In genomic region chr7:143345428-143345900, GRCh38 we compare ENCODE assay signal across 8 cellular contexts. TPM values are rescaled to one million over a fixed set of nuclear protein-coding genes. Genes with fewer than 3 reads are reported as not detected.
DNase-seq lines count a peak whose midpoint lies in the region; ATAC-seq and TF ChIP-seq lines count a peak whose summit lies in the region.

No MANE protein-coding gene starts in this region.

- H3K4me3 ChIP-seq in esophagus squamous epithelium (peak overlapping the region; percentile 15 to 58 (median 30)), neuronal stem cell (ENCODE audit: low read length in 2 of 2) (no peak overlapping the region), tibial nerve (peak overlapping the region in 3 of 4 donors; percentile 3 to 15 (median 15))

- no peak overlapping the region for H2BK120ac ChIP-seq in neuronal stem cell (ENCODE audit: low read depth, low read length)

- in situ Hi-C loops in ACHN (cut with HindIII; ENCODE audit: low pct_ligation_motif_present, low pct_unique_long_range_greater_than_20kb, low sequenced_read_pairs): no loop called here

- H3K36me3 ChIP-seq in esophagus squamous epithelium: no peaks in the 10 kb centered on the region
- H3K36me3 ChIP-seq in neuronal stem cell (replicated peaks in 1 of 2; ENCODE audit: control insufficient read depth in 2 of 2, insufficient read depth in 2 of 2, low read length in 2 of 2): no peaks in the 10 kb centered on the region
- H3K36me3 ChIP-seq in tibial nerve: no peaks in the 10 kb centered on the region

- H2BK15ac ChIP-seq in neuronal stem cell (ENCODE audit: low read length): peak overlapping the region; percentile 69

- H2BK12ac ChIP-seq in neuronal stem cell (ENCODE audit: low read length): peak overlapping the region; percentile 65

- H3K23ac ChIP-seq in neuronal stem cell (ENCODE audit: low read depth, low read length, poor library complexity): peak overlapping the region; percentile 36

- TF ChIP-seq EP300 in tibial nerve (IDR thresholded peaks at IDR 0.05): no peak

- no peak overlapping the region for H2AK5ac ChIP-seq in neuronal stem cell (ENCODE audit: low read depth, low read length)

- H3K18ac ChIP-seq in neuronal stem cell (ENCODE audit: low read length): peak overlapping the region; percentile 77

- H2BK5ac ChIP-seq in neuronal stem cell (ENCODE audit: low read length): no peak overlapping the region

- H3K4ac ChIP-seq in neuronal stem cell (ENCODE audit: low read length): no peak overlapping the region

- H3K27me3 ChIP-seq in esophagus squamous epithelium (peaks cover 0 to 37% (median 0%) of the 10 kb centered on the region in 4 donors), neuronal stem cell (ENCODE audit: control insufficient read depth in 3 of 3, insufficient read depth in 3 of 3, low read depth in 1 of 3, low read length in 3 of 3) (peaks cover 0 to 35% (median 0%) of the 10 kb centered on the region in 3 experiments), tibial nerve (peaks cover 0 to 6% of the 10 kb centered on the region in 2 donors)

- intact Hi-C loops in esophagus squamous epithelium (cut with DNase I): no loop called here

- no peaks in the 10 kb centered on the region for H3K79me1 ChIP-seq in neuronal stem cell (ENCODE audit: low read depth, low read length)

- TF ChIP-seq POLR2A in esophagus squamous epithelium (IDR thresholded peaks at IDR 0.05): no peak
- no peak for TF ChIP-seq POLR2A in tibial nerve (IDR thresholded peaks at IDR 0.05)

- peak overlapping the region; percentile 14 for H3K9ac ChIP-seq in neuronal stem cell (ENCODE audit: low read depth, low read length, poor library complexity)

- 11 to 13% methylated on average over 6 to 10 of the region's 35 CpGs for WGBS in esophagus squamous epithelium, 2 donors
- no CpG with 5 or more reads among the region's 35 CpGs for WGBS in neuronal stem cell (ENCODE audit: extremely low coverage in 2 of 2, insufficient read length in 2 of 2, insufficient replicate concordance in 1 of 2), 2 donors
- 8 to 9% methylated on average over 30 to 34 of the region's 35 CpGs for WGBS in tibial nerve, 2 donors

- ATAC-seq in GM19452 (IDR thresholded peaks at IDR 0.05; ENCODE audit: unreplicated experiment): peak; percentile 75

- H2AFZ ChIP-seq in neuronal stem cell (ENCODE audit: low read length): peak overlapping the region; percentile 67

- H3K9me3 ChIP-seq in esophagus squamous epithelium: no peaks in the 10 kb centered on the region
- no peaks in the 10 kb centered on the region for H3K9me3 ChIP-seq in neuronal stem cell (replicated peaks in 1 of 2; ENCODE audit: control insufficient read depth in 2 of 2, insufficient read depth in 1 of 2, low read depth in 1 of 2, low read length in 2 of 2)
- no peaks in the 10 kb centered on the region for H3K9me3 ChIP-seq in tibial nerve

- DNase-seq in ACHN: peak; percentile 59
- peak; percentile 72 to 75 for DNase-seq in NCI-H1930 (lab: John Stamatoyannopoulos, UW)
- peak; percentile 65 for DNase-seq in activated CD8-positive, alpha-beta memory T cell treated with anti-CD3 and anti-CD28 coated beads, Interleukin-2, amount 50 U/mL, for 4 hours
- DNase-seq in esophagus squamous epithelium (lab: John Stamatoyannopoulos, UW): no peak
- peak; percentile 57 for DNase-seq in neuronal stem cell (ENCODE audit: low spot score)
- no peak for DNase-seq in tibial nerve (ENCODE audit: low spot score in 2 of 2)
- DNase-seq in NCI-H226: no peak

- TF ChIP-seq CTCF in esophagus squamous epithelium (IDR thresholded peaks at IDR 0.05) (peak; percentile 49 to 71 (median 56)), tibial nerve (IDR thresholded peaks at IDR 0.05) (peak; percentile 23 to 48 (median 36))

- H3K4me1 ChIP-seq in esophagus squamous epithelium (peaks cover 0 to 10% (median 0%) of the 10 kb centered on the region in 3 donors), neuronal stem cell (ENCODE audit: control insufficient read depth in 2 of 2, insufficient read depth in 1 of 2, low read depth in 1 of 2, low read length in 2 of 2) (no peaks in the 10 kb centered on the region), tibial nerve (peaks cover 0 to 6% (median 0%) of the 10 kb centered on the region in 4 donors)

- no peak overlapping the region for H4K8ac ChIP-seq in neuronal stem cell (ENCODE audit: low read depth, low read length)

- peak overlapping the region in 2 of 4 donors; percentile 4 to 38 for H3K27ac ChIP-seq in esophagus squamous epithelium
- no peak overlapping the region for H3K27ac ChIP-seq in neuronal stem cell (replicated peaks; ENCODE audit: low read length)
- H3K27ac ChIP-seq in tibial nerve: no peak overlapping the region

- peak overlapping the region; percentile 56 for H3K4me2 ChIP-seq in neuronal stem cell (ENCODE audit: insufficient read depth, low read length, poor library complexity, severe bottlenecking)

- no peak overlapping the region for H3K14ac ChIP-seq in neuronal stem cell (ENCODE audit: low read length)

- no peak overlapping the region for H4K91ac ChIP-seq in neuronal stem cell (ENCODE audit: low read depth, low read length, poor library complexity)

RNA-seq across cellular contexts. Expression of gene FAM131B, which starts 17.0 kb away (rescaled TPM):
- under 1 TPM; 0.09 to 0.76 (median 0.46) TPM for total RNA-seq in esophagus squamous epithelium
- 27.3 TPM for polyA plus RNA-seq in neuronal stem cell (2013, experiment 1 of 2)
- 26.2 TPM for polyA plus RNA-seq in neuronal stem cell (2013, experiment 2 of 2)
- total RNA-seq in tibial nerve: 1 to 10 TPM; 1.2 to 9.0 (median 1.5) TPM

RNA-seq across cellular contexts. Expression of gene CLCN1, which starts 29.6 kb away (rescaled TPM):
- total RNA-seq in esophagus squamous epithelium: under 1 TPM in 3 of 4 donors, not detected in 1; under 0.01 to 0.91 (median 0.13) TPM
- 0.03 TPM for polyA plus RNA-seq in neuronal stem cell (2013, experiment 1 of 2)
- 0.04 TPM for polyA plus RNA-seq in neuronal stem cell (2013, experiment 2 of 2)
- total RNA-seq in tibial nerve: not detected

RNA-seq across cellular contexts. Expression of gene ZYX, which starts 35.7 kb away (rescaled TPM):
- total RNA-seq in esophagus squamous epithelium (10 to 100 TPM; 40.2 to 78.8 (median 68.6) TPM), tibial nerve (10 to 100 TPM; 57.5 to 96.9 (median 72.7) TPM)
- 85.0 TPM for polyA plus RNA-seq in neuronal stem cell (2013, experiment 1 of 2)
- 85.7 TPM for polyA plus RNA-seq in neuronal stem cell (2013, experiment 2 of 2)

RNA-seq across cellular contexts. Expression of gene CASP2, which starts 57.3 kb away (rescaled TPM):
- 10 to 100 TPM in 3 of 4 donors, 1 to 10 TPM in 1; 8.8 to 24.6 (median 12.2) TPM for total RNA-seq in esophagus squamous epithelium
- polyA plus RNA-seq in neuronal stem cell (2013, experiment 1 of 2): 20.7 TPM
- polyA plus RNA-seq in neuronal stem cell (2013, experiment 2 of 2): 21.7 TPM
- total RNA-seq in tibial nerve: 10 to 100 TPM; 18.4 to 25.2 (median 21.3) TPM

Comparison
In these comparisons a context has a peak if more than half of its experiments do, and no peak if none do; other contexts are left out.
1. DNase-seq: peak in ACHN (single experiment), NCI-H1930 (2 of 2), activated CD8-positive, alpha-beta memory T cell treated with anti-CD3 and anti-CD28 coated beads, Interleukin-2, amount 50 U/mL, for 4 hours (single experiment) and neuronal stem cell (single experiment); none in esophagus squamous epithelium (single experiment), tibial nerve (0 of 2) and NCI-H226 (single experiment).
2. H3K4me3 ChIP-seq: peak in esophagus squamous epithelium (4 of 4) and tibial nerve (3 of 4); none in neuronal stem cell (0 of 2).